Comparison of ENCODE assay signal across 14 cellular contexts in genomic region chr7:101018271-101019167, GRCh38. TPM values are rescaled to one million over a fixed set of nuclear protein-coding genes. Genes with fewer than 3 reads are reported as not detected.
DNase-seq lines count a peak whose midpoint lies in the region; ATAC-seq, FAIRE-seq and TF ChIP-seq lines count a peak whose summit lies in the region.
"Had no signal": no experiment of that assay in that cellular context is flagged by ENCODE, and none has a peak within 500 bp of the region (broad histone marks: within the 10 kb centered on the region; RNA-seq: fewer than 3 reads in every experiment).

No MANE protein-coding gene starts in this region.

- FAIRE-seq in GM18507 (lab: Jason Lieb, UNC) = peak; percentile 81

- no peak overlapping the region for H3K4me3 ChIP-seq in MM.1S (ENCODE audit: low read length)
- H3K4me3 ChIP-seq: upper lobe of right lung had no signal

- no peaks in the 10 kb centered on the region for H4K20me1 ChIP-seq in MM.1S (ENCODE audit: insufficient read depth, low read length)

- no peaks in the 10 kb centered on the region for H3K36me3 ChIP-seq in MM.1S (replicated peaks; ENCODE audit: insufficient read depth, low read length)
- H3K36me3 ChIP-seq: upper lobe of right lung had no signal

- H3K27ac ChIP-seq in MM.1S (ENCODE audit: low read length) = no peak overlapping the region
- H3K27ac ChIP-seq: upper lobe of right lung had no signal

- H3K27ac Mint-ChIP-seq in activated T-helper 1 cell treated with anti-CD3 and anti-CD28 coated beads, Interleukin-12 subunit alpha, Interleukin-12 subunit beta, Interleukin-2, Interleukin-4 antibody, amounts not matched to agents 30 ng/mL and 10 ng/mL and 1 ng/mL, durations not matched to agents 14 hours and 24 hours and 36 hours = peak overlapping the region; percentile 61
- peak overlapping the region; percentile 61 for H3K27ac Mint-ChIP-seq in mesothelial cell of epicardium

- TF ChIP-seq CTCF in mesothelial cell of epicardium (IDR thresholded peaks at IDR 0.05; ENCODE audit: unreplicated experiment) (no peak), MM.1S (IDR thresholded peaks at IDR 0.05; ENCODE audit: low read length) (no peak)

- no peaks in the 10 kb centered on the region for H3F3A ChIP-seq in MM.1S (ENCODE audit: insufficient read depth, low read length)

- intact Hi-C loops in activated T-helper 1 cell treated with anti-CD3 and anti-CD28 coated beads, Interleukin-12 subunit alpha, Interleukin-12 subunit beta, Interleukin-2, Interleukin-4 antibody, amounts not matched to agents 30 ng/mL and 10 ng/mL and 1 ng/mL, durations not matched to agents 14 hours and 24 hours and 36 hours (cut with micrococcal nuclease) = no loop called here

- peaks cover 15% of the 10 kb centered on the region for H3K27me3 Mint-ChIP-seq in activated T-helper 1 cell treated with anti-CD3 and anti-CD28 coated beads, Interleukin-12 subunit alpha, Interleukin-12 subunit beta, Interleukin-2, Interleukin-4 antibody, amounts not matched to agents 30 ng/mL and 10 ng/mL and 1 ng/mL, durations not matched to agents 14 hours and 24 hours and 36 hours (ENCODE audit: insufficient read depth)
- H3K27me3 Mint-ChIP-seq in mesothelial cell of epicardium (ENCODE audit: low read depth) = peaks cover 22% of the 10 kb centered on the region

- no peak overlapping the region for H2AFZ ChIP-seq in MM.1S (ENCODE audit: low read length)

- no peaks in the 10 kb centered on the region for H3K9me2 ChIP-seq in MM.1S (replicated peaks; ENCODE audit: insufficient read depth, low read length)

- H3K4me2 ChIP-seq in MM.1S (ENCODE audit: low read depth, low read length) = no peak overlapping the region

- peak overlapping the region; percentile 57 for H3K4me3 Mint-ChIP-seq in activated T-helper 1 cell treated with anti-CD3 and anti-CD28 coated beads, Interleukin-12 subunit alpha, Interleukin-12 subunit beta, Interleukin-2, Interleukin-4 antibody, amounts not matched to agents 30 ng/mL and 10 ng/mL and 1 ng/mL, durations not matched to agents 14 hours and 24 hours and 36 hours
- no peak overlapping the region for H3K4me3 Mint-ChIP-seq in mesothelial cell of epicardium

- no peak overlapping the region for H3K9ac ChIP-seq in MM.1S (ENCODE audit: low read length)

- peaks cover 21% of the 10 kb centered on the region for H3K4me1 Mint-ChIP-seq in activated T-helper 1 cell treated with anti-CD3 and anti-CD28 coated beads, Interleukin-12 subunit alpha, Interleukin-12 subunit beta, Interleukin-2, Interleukin-4 antibody, amounts not matched to agents 30 ng/mL and 10 ng/mL and 1 ng/mL, durations not matched to agents 14 hours and 24 hours and 36 hours (ENCODE audit: low read depth)
- H3K4me1 Mint-ChIP-seq in mesothelial cell of epicardium = peaks cover 5% of the 10 kb centered on the region

- H3K36me3 Mint-ChIP-seq in activated T-helper 1 cell treated with anti-CD3 and anti-CD28 coated beads, Interleukin-12 subunit alpha, Interleukin-12 subunit beta, Interleukin-2, Interleukin-4 antibody, amounts not matched to agents 30 ng/mL and 10 ng/mL and 1 ng/mL, durations not matched to agents 14 hours and 24 hours and 36 hours (ENCODE audit: low read depth) = no peaks in the 10 kb centered on the region
- no peaks in the 10 kb centered on the region for H3K36me3 Mint-ChIP-seq in mesothelial cell of epicardium
- H3K36me3 Mint-ChIP-seq: naive B cell had no signal

- peaks cover 80% of the 10 kb centered on the region for H3K27me3 ChIP-seq in MM.1S (replicated peaks; ENCODE audit: insufficient read depth, low read length)

- no peaks in the 10 kb centered on the region for H3K79me2 ChIP-seq in MM.1S (ENCODE audit: low read length)

- no peaks in the 10 kb centered on the region for H3K9me3 Mint-ChIP-seq in activated T-helper 1 cell treated with anti-CD3 and anti-CD28 coated beads, Interleukin-12 subunit alpha, Interleukin-12 subunit beta, Interleukin-2, Interleukin-4 antibody, amounts not matched to agents 30 ng/mL and 10 ng/mL and 1 ng/mL, durations not matched to agents 14 hours and 24 hours and 36 hours
- H3K9me3 Mint-ChIP-seq in mesothelial cell of epicardium = no peaks in the 10 kb centered on the region

- ATAC-seq in GM18861 (IDR thresholded peaks at IDR 0.05; ENCODE audit: unreplicated experiment) = no peak

- DNase-seq in CD1c-positive myeloid dendritic cell (ENCODE audit: extremely low spot score) (peak; percentile 52), GM18507 (ENCODE audit: extremely low spot score, insufficient read length, low read depth) (no peak), mesothelial cell of epicardium (ENCODE audit: low spot score in 2 of 2, unreplicated experiment in 2 of 2) (no peak), HUDEP-2 (lab: John Stamatoyannopoulos, UW; ENCODE audit: unreplicated experiment in 76 of 76) (no peak), NOMO-1 treated with dmso at 0.1 percent for 144 hours (lab: John Stamatoyannopoulos, UW; ENCODE audit: unreplicated experiment) (no peak), MM.1S (no peak)
- no peak for DNase-seq in activated T-helper 1 cell treated with anti-CD3 and anti-CD28 coated beads, Interleukin-12 subunit alpha, Interleukin-12 subunit beta, Interleukin-2, Interleukin-4 antibody, amounts not matched to agents 30 ng/mL and 10 ng/mL and 1 ng/mL, durations not matched to agents 14 hours and 24 hours and 36 hours (ENCODE audit: low spot score)
- DNase-seq: cerebellar nuclear complex; naive B cell; NK-92 treated with Interleukin-12 subunit alpha and Interleukin-12 subunit beta, amount 100 ng/mL, for 24 hours; stimulated activated CD4-positive, alpha-beta T cell treated with anti-CD3 and anti-CD28 coated beads, Interleukin-4, amount 100 ng/mL, for 24 hours; upper lobe of right lung had no signal

- no peaks in the 10 kb centered on the region for H3K4me1 ChIP-seq in MM.1S (ENCODE audit: low read length)

- no peaks in the 10 kb centered on the region for H3K9me3 ChIP-seq in MM.1S (replicated peaks; ENCODE audit: insufficient read depth, low read length)
- H3K9me3 ChIP-seq: upper lobe of right lung had no signal

RNA-seq across cellular contexts. Expression of gene MUC17, which starts 1.4 kb away (rescaled TPM):
- 0.02 TPM in 1 of 2 replicates, not detected in the other for total RNA-seq in activated T-helper 1 cell treated with anti-CD3 and anti-CD28 coated beads, Interleukin-12 subunit alpha, Interleukin-12 subunit beta, Interleukin-2, Interleukin-4 antibody, amounts not matched to agents 30 ng/mL and 10 ng/mL and 1 ng/mL, durations not matched to agents 14 hours and 24 hours and 36 hours
- not detected in 3 replicates for total RNA-seq in mesothelial cell of epicardium
- total RNA-seq: glomerular endothelial cell, upper lobe of right lung had no signal

RNA-seq across cellular contexts. Expression of gene MUC12, which starts 49.2 kb away (rescaled TPM):
- 0.44 and 0.81 TPM in 2 replicates for total RNA-seq in activated T-helper 1 cell treated with anti-CD3 and anti-CD28 coated beads, Interleukin-12 subunit alpha, Interleukin-12 subunit beta, Interleukin-2, Interleukin-4 antibody, amounts not matched to agents 30 ng/mL and 10 ng/mL and 1 ng/mL, durations not matched to agents 14 hours and 24 hours and 36 hours
- 0.73 to 1.4 TPM (median 1.1 TPM) in 3 replicates for total RNA-seq in mesothelial cell of epicardium
- total RNA-seq: glomerular endothelial cell, upper lobe of right lung had no signal
